ENCODE assay signal across 8 cellular contexts in genomic region chr1:1777950-1778826, GRCh38. TPM values are rescaled to one million over a fixed set of nuclear protein-coding genes. Genes with fewer than 3 reads are reported as not detected.
A peak's percentile ranks its signal among the peaks of the same experiment; 100 is the strongest.
DNase-seq lines count a peak whose midpoint lies in the region; ATAC-seq lines count a peak whose summit lies in the region.

Gene NADK (minus strand): TSS chr1:1778470. CDS start chr1:1765406, 13,064 bp downstream.

- ATAC-seq in GM18511 (IDR thresholded peaks at IDR 0.05; ENCODE audit: unreplicated experiment) = peak; percentile 38
- peak; percentile 33 for ATAC-seq in HG02981 (IDR thresholded peaks at IDR 0.05; ENCODE audit: unreplicated experiment)

- in situ Hi-C loops in ACHN (cut with HindIII; ENCODE audit: low pct_ligation_motif_present, low pct_unique_long_range_greater_than_20kb, low sequenced_read_pairs) (no loop called here), endometrial microvascular endothelial cells (cut with HindIII; ENCODE audit: inconsistent ontology term, low pct_unique_long_range_greater_than_20kb, low sequenced_read_pairs) (no loop called here)

- DNase-seq in ACHN = peak; percentile 72
- DNase-seq in NCI-H526 treated with DMSO at 0.1 percent for 48 hours (lab: John Stamatoyannopoulos, UW) = peak; percentile 27
- DNase-seq in activated CD8-positive, alpha-beta memory T cell treated with anti-CD3 and anti-CD28 coated beads for 48 hours (ENCODE audit: low read depth in 2 of 3, low spot score in 2 of 3) = peak; percentile 50 to 66 (median 51)
- peak; percentile 32 for DNase-seq in middle frontal gyrus (ENCODE audit: extremely low spot score, low spot score)
- DNase-seq in stimulated activated CD8-positive, alpha-beta memory T cell treated with anti-CD3 and anti-CD28 coated beads, Interleukin-15, amount 100 ng/mL, for 48 hours (ENCODE audit: low read depth in 2 of 2) = peak; percentile 69 to 74

RNA-seq across cellular contexts. Expression of gene NADK, which starts in this region (rescaled TPM):
- 78.4 TPM for total RNA-seq in endometrial microvascular endothelial cells (ENCODE audit: inconsistent ontology term)

Comparison
In these comparisons a context has a peak if more than half of its experiments do, and no peak if none do; other contexts are left out.
1. Peak in every context shown above with its lines: DNase-seq and ATAC-seq.